7 cellular contexts compared by ENCODE assay signal in genomic region chr1:110035236-110035752, GRCh38. TPM values are rescaled to one million over a fixed set of nuclear protein-coding genes. Genes with fewer than 3 reads are reported as not detected.
DNase-seq lines count a peak whose midpoint lies in the region; ATAC-seq and TF ChIP-seq lines count a peak whose summit lies in the region.

No MANE protein-coding gene starts in this region.

- peaks cover 54% of the 10 kb centered on the region for H3K4me1 Mint-ChIP-seq in activated T-helper 1 cell treated with anti-CD3 and anti-CD28 coated beads, Interleukin-12 subunit alpha, Interleukin-12 subunit beta, Interleukin-2, Interleukin-4 antibody, amounts not matched to agents 30 ng/mL and 10 ng/mL and 1 ng/mL, durations not matched to agents 14 hours and 24 hours and 36 hours (ENCODE audit: low read depth)

- H3K27ac ChIP-seq in subcutaneous abdominal adipose tissue (ENCODE audit: low read depth, low read length) = peak overlapping the region; percentile 87

- DNase-seq in activated T-helper 1 cell treated with anti-CD3 and anti-CD28 coated beads, Interleukin-12 subunit alpha, Interleukin-12 subunit beta, Interleukin-2, Interleukin-4 antibody, amounts not matched to agents 30 ng/mL and 10 ng/mL and 1 ng/mL, durations not matched to agents 14 hours and 24 hours and 36 hours (ENCODE audit: low spot score) = no peak
- DNase-seq in iris pigment epithelial cell (ENCODE audit: low read depth) (peak; percentile 41), iPS-NIHi7 (ENCODE audit: extremely low spot score) (no peak), H4 (ENCODE audit: low spot score) (no peak)

- no peaks in the 10 kb centered on the region for H3K27me3 Mint-ChIP-seq in activated T-helper 1 cell treated with anti-CD3 and anti-CD28 coated beads, Interleukin-12 subunit alpha, Interleukin-12 subunit beta, Interleukin-2, Interleukin-4 antibody, amounts not matched to agents 30 ng/mL and 10 ng/mL and 1 ng/mL, durations not matched to agents 14 hours and 24 hours and 36 hours (ENCODE audit: insufficient read depth)

- H3K9ac ChIP-seq in subcutaneous abdominal adipose tissue (ENCODE audit: low read length in 5 of 5) = peak overlapping the region; percentile 16 to 95 (median 88)

- peaks cover 17% of the 10 kb centered on the region for H3K36me3 Mint-ChIP-seq in activated T-helper 1 cell treated with anti-CD3 and anti-CD28 coated beads, Interleukin-12 subunit alpha, Interleukin-12 subunit beta, Interleukin-2, Interleukin-4 antibody, amounts not matched to agents 30 ng/mL and 10 ng/mL and 1 ng/mL, durations not matched to agents 14 hours and 24 hours and 36 hours (ENCODE audit: low read depth)

- peaks cover 0 to 21% (median 19%) of the 10 kb centered on the region in 5 donors for H3K4me1 ChIP-seq in subcutaneous abdominal adipose tissue (ENCODE audit: control insufficient read depth in 5 of 5, insufficient read depth in 5 of 5, low read length in 5 of 5)

- H3K4me3 ChIP-seq in GM12875 (ENCODE audit: low read depth, low read length) (peak overlapping the region; percentile 96), subcutaneous abdominal adipose tissue (ENCODE audit: low read depth in 1 of 5, low read length in 5 of 5) (peak overlapping the region; percentile 79 to 92 (median 85))

- ATAC-seq in HG03159 (IDR thresholded peaks at IDR 0.05; ENCODE audit: unreplicated experiment) = peak; percentile 4

- intact Hi-C loops in activated T-helper 1 cell treated with anti-CD3 and anti-CD28 coated beads, Interleukin-12 subunit alpha, Interleukin-12 subunit beta, Interleukin-2, Interleukin-4 antibody, amounts not matched to agents 30 ng/mL and 10 ng/mL and 1 ng/mL, durations not matched to agents 14 hours and 24 hours and 36 hours (cut with micrococcal nuclease) = loop anchor here (2.0 to 10.0 kb wide), 3 partner anchors 348 to 1414 kb away; partner anchors contain the start of genes ATP5PB, GSTM1, LAMTOR5 and WDR77

- no peaks in the 10 kb centered on the region for H3K9me3 ChIP-seq in subcutaneous abdominal adipose tissue (ENCODE audit: control insufficient read depth in 5 of 5, low read length in 5 of 5)

- no peaks in the 10 kb centered on the region for H3K9me3 Mint-ChIP-seq in activated T-helper 1 cell treated with anti-CD3 and anti-CD28 coated beads, Interleukin-12 subunit alpha, Interleukin-12 subunit beta, Interleukin-2, Interleukin-4 antibody, amounts not matched to agents 30 ng/mL and 10 ng/mL and 1 ng/mL, durations not matched to agents 14 hours and 24 hours and 36 hours

- H3K36me3 ChIP-seq in subcutaneous abdominal adipose tissue (ENCODE audit: control insufficient read depth in 5 of 5, insufficient read depth in 5 of 5, low read length in 5 of 5) = peaks cover 4 to 24% (median 22%) of the 10 kb centered on the region in 5 donors

- H3K27ac Mint-ChIP-seq in activated T-helper 1 cell treated with anti-CD3 and anti-CD28 coated beads, Interleukin-12 subunit alpha, Interleukin-12 subunit beta, Interleukin-2, Interleukin-4 antibody, amounts not matched to agents 30 ng/mL and 10 ng/mL and 1 ng/mL, durations not matched to agents 14 hours and 24 hours and 36 hours = peak overlapping the region; percentile 53

- H3K27me3 ChIP-seq in subcutaneous abdominal adipose tissue (ENCODE audit: control insufficient read depth in 5 of 5, insufficient read depth in 4 of 5, low read length in 5 of 5) = no peaks in the 10 kb centered on the region

- no peak for TF ChIP-seq CTCF in GM12875 (IDR thresholded peaks at IDR 0.05; ENCODE audit: borderline replicate concordance, insufficient read depth, low read depth, low read length)

- peak overlapping the region; percentile 95 for H3K4me3 Mint-ChIP-seq in activated T-helper 1 cell treated with anti-CD3 and anti-CD28 coated beads, Interleukin-12 subunit alpha, Interleukin-12 subunit beta, Interleukin-2, Interleukin-4 antibody, amounts not matched to agents 30 ng/mL and 10 ng/mL and 1 ng/mL, durations not matched to agents 14 hours and 24 hours and 36 hours

RNA-seq across cellular contexts. Expression of gene STRIP1, which starts 0.9 kb away (rescaled TPM):
- 41.5 and 43.7 TPM in 2 replicates for total RNA-seq in activated T-helper 1 cell treated with anti-CD3 and anti-CD28 coated beads, Interleukin-12 subunit alpha, Interleukin-12 subunit beta, Interleukin-2, Interleukin-4 antibody, amounts not matched to agents 30 ng/mL and 10 ng/mL and 1 ng/mL, durations not matched to agents 14 hours and 24 hours and 36 hours
- 16.9 and 17.7 TPM in 2 replicates for total RNA-seq in H4 (2014; rRNA removed; shearing (Covaris generic))

RNA-seq across cellular contexts. Expression of gene ALX3, which starts 35.2 kb away (rescaled TPM):
- not detected in 2 replicates for total RNA-seq in activated T-helper 1 cell treated with anti-CD3 and anti-CD28 coated beads, Interleukin-12 subunit alpha, Interleukin-12 subunit beta, Interleukin-2, Interleukin-4 antibody, amounts not matched to agents 30 ng/mL and 10 ng/mL and 1 ng/mL, durations not matched to agents 14 hours and 24 hours and 36 hours
- not detected in 2 replicates for total RNA-seq in H4 (2014; rRNA removed; shearing (Covaris generic))

RNA-seq across cellular contexts. Expression of gene AHCYL1, which starts 50.7 kb away (rescaled TPM):
- total RNA-seq in activated T-helper 1 cell treated with anti-CD3 and anti-CD28 coated beads, Interleukin-12 subunit alpha, Interleukin-12 subunit beta, Interleukin-2, Interleukin-4 antibody, amounts not matched to agents 30 ng/mL and 10 ng/mL and 1 ng/mL, durations not matched to agents 14 hours and 24 hours and 36 hours = 63.8 and 64.1 TPM in 2 replicates
- total RNA-seq in H4 (2014; rRNA removed; shearing (Covaris generic)) = 45.1 and 62.6 TPM in 2 replicates
